8 cellular contexts compared by ENCODE assay signal in the genomic region with DNA sequence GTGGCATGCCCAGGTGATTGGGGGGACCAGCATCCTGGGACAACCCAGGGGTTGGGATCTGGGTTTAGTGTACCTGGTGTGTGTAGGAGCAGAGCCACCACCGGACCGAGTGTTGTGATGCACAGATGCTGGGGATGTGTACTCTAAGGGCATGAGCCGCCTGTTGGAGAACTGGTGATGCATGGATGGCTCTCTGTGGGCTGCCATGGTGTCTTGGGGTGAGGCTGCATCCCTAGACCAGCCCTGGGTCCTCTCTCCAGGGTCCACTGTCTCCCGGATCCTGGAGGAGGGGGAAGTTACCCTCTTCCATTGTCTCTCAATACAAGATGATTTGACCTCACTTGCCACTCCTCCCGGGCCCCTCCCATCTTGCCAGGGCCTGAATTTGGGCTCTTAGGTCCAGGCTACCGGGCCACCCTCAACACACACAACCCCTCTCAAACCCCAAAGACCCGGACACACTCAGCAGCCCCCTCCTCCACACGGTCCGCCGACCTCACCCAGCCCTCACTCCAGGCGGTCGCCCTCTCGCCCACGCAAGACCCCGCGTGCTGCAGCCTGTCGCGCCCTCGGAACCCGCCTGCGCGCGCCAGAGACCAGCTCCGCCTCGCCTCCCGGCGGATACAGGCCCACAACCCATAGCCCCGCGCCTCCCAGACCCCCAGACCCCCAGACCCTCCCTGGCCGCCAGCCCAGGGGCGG. TPM values are rescaled to one million over a fixed set of nuclear protein-coding genes. Genes with fewer than 3 reads are reported as not detected.
DNase-seq lines count a peak whose midpoint lies in the region; ATAC-seq and TF ChIP-seq lines count a peak whose summit lies in the region.

No MANE protein-coding gene starts in this region.

- H3K27ac ChIP-seq in CD4-positive, alpha-beta T cell (ENCODE audit: low read depth, low read length), result no peak overlapping the region
- H3K27ac ChIP-seq in right cardiac atrium (ENCODE audit: low read length) (peak overlapping the region; percentile 19), sigmoid colon (peak overlapping the region; percentile 79 to 88 (median 84))

- no peak overlapping the region for H3K27ac Mint-ChIP-seq in CD4-positive, alpha-beta T cell
- peak overlapping the region; percentile 38; the same call in 1 of the 2 replicates for H3K27ac Mint-ChIP-seq in HFFc6
- H3K27ac Mint-ChIP-seq in activated naive CD8-positive, alpha-beta T cell treated with anti-CD3 and anti-CD28 coated beads for 36 hours, result no peak overlapping the region

- H3K4me3 Mint-ChIP-seq in CD4-positive, alpha-beta T cell, result peak overlapping the region; percentile 71
- peak overlapping the region; percentile 86 for H3K4me3 Mint-ChIP-seq in HFFc6
- H3K4me3 Mint-ChIP-seq in activated naive CD8-positive, alpha-beta T cell treated with anti-CD3 and anti-CD28 coated beads for 36 hours, result peak overlapping the region; percentile 77

- no peak for TF ChIP-seq EP300 in sigmoid colon (IDR thresholded peaks at IDR 0.05)

- peaks cover 0 to 23% (median 13%) of the 10 kb centered on the region in 4 donors for H3K36me3 ChIP-seq in sigmoid colon

- ATAC-seq in CD4-positive, alpha-beta T cell (ENCODE audit: poor library complexity), result no peak
- ATAC-seq in right cardiac atrium (peak; percentile 1 to 2), GM18861 (IDR thresholded peaks at IDR 0.05; ENCODE audit: unreplicated experiment) (no peak), GM21390 (IDR thresholded peaks at IDR 0.05; ENCODE audit: unreplicated experiment) (no peak)

- no peak for TF ChIP-seq CTCF in CD4-positive, alpha-beta T cell (IDR thresholded peaks at IDR 0.05)
- TF ChIP-seq CTCF in HFFc6 (IDR thresholded peaks at IDR 0.05) (no peak), sigmoid colon (IDR thresholded peaks at IDR 0.05) (no peak)

- no peaks in the 10 kb centered on the region for H3K36me3 Mint-ChIP-seq in CD4-positive, alpha-beta T cell (ENCODE audit: low read depth)
- no peaks in the 10 kb centered on the region for H3K36me3 Mint-ChIP-seq in HFFc6 (ENCODE audit: low read depth)
- H3K36me3 Mint-ChIP-seq in activated naive CD8-positive, alpha-beta T cell treated with anti-CD3 and anti-CD28 coated beads for 36 hours, result no peaks in the 10 kb centered on the region

- no peak for DNase-seq in CD4-positive, alpha-beta T cell
- DNase-seq in HFFc6 (no peak), right cardiac atrium (peak in 2 of 3 donors; percentile 73 to 75), sigmoid colon (no peak), NCI-H82 treated with DMSO at 0.1 percent for 48 hours (lab: John Stamatoyannopoulos, UW; ENCODE audit: unreplicated experiment) (no peak)
- DNase-seq in activated naive CD8-positive, alpha-beta T cell treated with anti-CD3 and anti-CD28 coated beads for 36 hours, result peak; percentile 31

- H3K4me3 ChIP-seq in right cardiac atrium (ENCODE audit: low read length) (peak overlapping the region; percentile 60), sigmoid colon (peak overlapping the region; percentile 64 to 71 (median 65))

- H3K9me3 ChIP-seq in CD4-positive, alpha-beta T cell (ENCODE audit: control insufficient read depth, low read length), result no peaks in the 10 kb centered on the region
- no peaks in the 10 kb centered on the region for H3K9me3 ChIP-seq in right cardiac atrium (ENCODE audit: control insufficient read depth, low read length)
- H3K9me3 ChIP-seq in sigmoid colon, result no peaks in the 10 kb centered on the region

- 6% methylated on average over 31 of the region's 31 CpGs for WGBS in right cardiac atrium
- WGBS in sigmoid colon, 2 donors, result 6 to 9% methylated on average over 31 of the region's 31 CpGs

- H3K4me1 Mint-ChIP-seq in CD4-positive, alpha-beta T cell (ENCODE audit: low read depth), result peaks cover 5% of the 10 kb centered on the region
- no peaks in the 10 kb centered on the region for H3K4me1 Mint-ChIP-seq in HFFc6 (ENCODE audit: low read depth)
- H3K4me1 Mint-ChIP-seq in activated naive CD8-positive, alpha-beta T cell treated with anti-CD3 and anti-CD28 coated beads for 36 hours, result peaks cover 3% of the 10 kb centered on the region

- no peaks in the 10 kb centered on the region for H3K9me3 Mint-ChIP-seq in CD4-positive, alpha-beta T cell
- no peaks in the 10 kb centered on the region for H3K9me3 Mint-ChIP-seq in HFFc6
- H3K9me3 Mint-ChIP-seq in activated naive CD8-positive, alpha-beta T cell treated with anti-CD3 and anti-CD28 coated beads for 36 hours, result no peaks in the 10 kb centered on the region

- TF ChIP-seq POLR2A in sigmoid colon (IDR thresholded peaks at IDR 0.05), result no peak

- POLR2A ChIA-PET in CD4-positive, alpha-beta T cell (lab: Charles Lee), result no interaction called here

- CTCF ChIA-PET in CD4-positive, alpha-beta T cell (lab: Charles Lee), result no interaction called here

- H3K4me1 ChIP-seq in right cardiac atrium (ENCODE audit: control insufficient read depth, insufficient read depth, low read length) (no peaks in the 10 kb centered on the region), sigmoid colon (peaks cover 0 to 21% (median 12%) of the 10 kb centered on the region in 4 donors)

- peaks cover 6% of the 10 kb centered on the region for H3K27me3 Mint-ChIP-seq in CD4-positive, alpha-beta T cell
- peaks cover 3% of the 10 kb centered on the region for H3K27me3 Mint-ChIP-seq in HFFc6 (ENCODE audit: insufficient read depth)
- H3K27me3 Mint-ChIP-seq in activated naive CD8-positive, alpha-beta T cell treated with anti-CD3 and anti-CD28 coated beads for 36 hours, result peaks cover 21% of the 10 kb centered on the region

- intact Hi-C loops in CD4-positive, alpha-beta T cell (cut with DNase I, micrococcal nuclease), result no loop called here
- intact Hi-C loops in right cardiac atrium (cut with DNase I), result no loop called here
- intact Hi-C loops in sigmoid colon (cut with DNase I), result loop anchor here (2.0 kb wide), 1 partner anchor 37 kb away; the partner anchor contains the start of genes GUCD1 and SNRPD3

- H3K27me3 ChIP-seq in CD4-positive, alpha-beta T cell (ENCODE audit: control insufficient read depth, insufficient read depth, low read length), result peaks cover 3% of the 10 kb centered on the region
- H3K27me3 ChIP-seq in right cardiac atrium (ENCODE audit: control insufficient read depth, insufficient read depth), result no peaks in the 10 kb centered on the region
- H3K27me3 ChIP-seq in sigmoid colon, result no peaks in the 10 kb centered on the region

RNA-seq across cellular contexts. Expression of gene LRRC75B, which starts 0.6 kb away (rescaled TPM):
- not detected for total RNA-seq in CD4-positive, alpha-beta T cell
- 1 to 10 TPM in 3 of 6 experiments, under 1 TPM in 3; 0.87 to 1.6 (median 1.0) TPM for total RNA-seq in HFFc6 (2021; fragmentation: NEBNext Ultra II Directional; extraction: Animal tissue kit (Norgen Biotek cat#: 25700))
- 1 to 10 TPM in 1 of 2 experiments, under 1 TPM in 1; 0.91 to 1.1 TPM for total RNA-seq in activated naive CD8-positive, alpha-beta T cell treated with anti-CD3 and anti-CD28 coated beads for 36 hours
- total RNA-seq in right cardiac atrium (1 to 10 TPM; 5.1 to 7.3 (median 5.9) TPM), sigmoid colon (10 to 100 TPM; 11.1 to 18.6 (median 13.8) TPM)
- polyA plus RNA-seq in right cardiac atrium (6.1 TPM), sigmoid colon (10 to 100 TPM in 1 of 3 donors, 1 to 10 TPM in 2; 2.5 to 14.4 (median 8.1) TPM)

RNA-seq across cellular contexts. Expression of gene GGT1, which starts 10.7 kb away (rescaled TPM):
- 10 to 100 TPM; 19.7 to 20.1 TPM for total RNA-seq in CD4-positive, alpha-beta T cell
- total RNA-seq in HFFc6 (2021; fragmentation: NEBNext Ultra II Directional; extraction: Animal tissue kit (Norgen Biotek cat#: 25700)), result 1 to 10 TPM in 5 of 6 experiments, under 1 TPM in 1; 0.89 to 2.8 (median 1.4) TPM
- total RNA-seq in activated naive CD8-positive, alpha-beta T cell treated with anti-CD3 and anti-CD28 coated beads for 36 hours, result 10 to 100 TPM; 11.1 to 12.3 TPM
- 1 to 10 TPM; 4.1 to 7.2 (median 5.9) TPM for total RNA-seq in right cardiac atrium
- 3.7 TPM for polyA plus RNA-seq in right cardiac atrium
- 1 to 10 TPM; 2.9 to 5.4 (median 3.7) TPM for total RNA-seq in sigmoid colon
- polyA plus RNA-seq in sigmoid colon, result 10 to 100 TPM; 12.6 to 33.1 (median 26.7) TPM

RNA-seq across cellular contexts. Expression of gene SNRPD3, which starts 36.5 kb away (rescaled TPM):
- total RNA-seq in CD4-positive, alpha-beta T cell, result 10 to 100 TPM; 31.0 to 31.5 TPM
- 100 to 1,000 TPM in 5 of 6 experiments, 10 to 100 TPM in 1; 98.9 to 108 (median 104) TPM for total RNA-seq in HFFc6 (2021; fragmentation: NEBNext Ultra II Directional; extraction: Animal tissue kit (Norgen Biotek cat#: 25700))
- 100 to 1,000 TPM; 221 to 222 TPM for total RNA-seq in activated naive CD8-positive, alpha-beta T cell treated with anti-CD3 and anti-CD28 coated beads for 36 hours
- total RNA-seq in right cardiac atrium (10 to 100 TPM; 63.4 to 73.4 (median 67.7) TPM), sigmoid colon (100 to 1,000 TPM; 104 to 156 (median 133) TPM)
- polyA plus RNA-seq in right cardiac atrium (109 TPM), sigmoid colon (100 to 1,000 TPM; 111 to 159 (median 146) TPM)

RNA-seq across cellular contexts. Expression of gene GUCD1, which starts 37.4 kb away (rescaled TPM):
- 10 to 100 TPM; 60.9 to 68.3 TPM for total RNA-seq in CD4-positive, alpha-beta T cell
- total RNA-seq in HFFc6 (2021; fragmentation: NEBNext Ultra II Directional; extraction: Animal tissue kit (Norgen Biotek cat#: 25700)), result 10 to 100 TPM; 82.4 to 99.5 (median 89.0) TPM
- total RNA-seq in activated naive CD8-positive, alpha-beta T cell treated with anti-CD3 and anti-CD28 coated beads for 36 hours, result 100 to 1,000 TPM; 127 to 145 TPM
- total RNA-seq in right cardiac atrium (100 to 1,000 TPM; 124 to 144 (median 135) TPM), sigmoid colon (10 to 100 TPM; 85.6 to 98.6 (median 89.4) TPM)
- polyA plus RNA-seq in right cardiac atrium (161 TPM), sigmoid colon (100 to 1,000 TPM; 153 to 301 (median 160) TPM)

Comparison
In these comparisons a context has a peak if more than half of its experiments do, and no peak if none do; other contexts are left out.
1. ATAC-seq: peak in right cardiac atrium (2 of 2); none in CD4-positive, alpha-beta T cell (single experiment), GM18861 (single experiment) and GM21390 (single experiment).
2. DNase-seq: peak in activated naive CD8-positive, alpha-beta T cell treated with anti-CD3 and anti-CD28 coated beads for 36 hours (single experiment) and right cardiac atrium (2 of 3); none in CD4-positive, alpha-beta T cell (0 of 10), HFFc6 (single experiment), sigmoid colon (single experiment) and NCI-H82 treated with DMSO at 0.1 percent for 48 hours (single experiment).
3. Peak in every context shown above with its lines, with median percentiles within 50 percentile points of each other: H3K4me3 Mint-ChIP-seq.